In genomic region chr9:36877239-36877638, GRCh38 we compare ENCODE assay signal across 1 cellular context.
TF ChIP-seq lines count a peak whose summit lies in the region.

No MANE protein-coding gene starts in this region.

TF ChIP-seq in GM12878, 131 proteins besides CTCF, POLR2A, EP300 and RAD21 (continued from another document):
- 0 out of 2 replicates have a peak, but pooled peaks have one; percentile 14 for TF ChIP-seq CREM (IDR thresholded peaks at IDR 0.05; ENCODE audit: low read depth)
- peak; percentile 13; the same call in 1 of the 2 replicates for TF ChIP-seq IKZF1 (conservative IDR thresholded peaks at IDR 0.05)
- TF ChIP-seq NFIC (IDR thresholded peaks at IDR 0.05; ENCODE audit: low read depth, low read length): peak; percentile 25; the same call in 1 of the 2 replicates
- TF ChIP-seq ATF2 (IDR thresholded peaks at IDR 0.05; ENCODE audit: low read length): no peak
- no peak for TF ChIP-seq ELK1 (IDR thresholded peaks at IDR 0.05; ENCODE audit: low read depth, low read length)
